ENCODE assay signal across 8 cellular contexts in genomic region chr10:77004917-77005564, GRCh38.
DNase-seq lines count a peak whose midpoint lies in the region; ATAC-seq, FAIRE-seq and TF ChIP-seq lines count a peak whose summit lies in the region.

No MANE protein-coding gene starts in this region.

- H3K27ac ChIP-seq in AG04450 (ENCODE audit: low read depth, low read length) (no peak overlapping the region), astrocyte (ENCODE audit: low read depth, low read length) (no peak overlapping the region)

- ATAC-seq in HG03571 (IDR thresholded peaks at IDR 0.05; ENCODE audit: unreplicated experiment) (no peak), HG03442 (IDR thresholded peaks at IDR 0.05; ENCODE audit: unreplicated experiment) (no peak)

- H3K9me3 ChIP-seq in AG04450 (ENCODE audit: control insufficient read depth, insufficient read depth, low read length) (peaks cover 3% of the 10 kb centered on the region), astrocyte (ENCODE audit: insufficient read depth, low read depth, low read length) (peaks cover 3% of the 10 kb centered on the region)

- no peak overlapping the region for H3K4me3 Mint-ChIP-seq in astrocyte (ENCODE audit: unreplicated experiment)

- H3K4me3 ChIP-seq in AG04450 (ENCODE audit: low read depth, low read length): no peak overlapping the region
- no peak overlapping the region for H3K4me3 ChIP-seq in astrocyte (ENCODE audit: insufficient read depth, low read depth, low read length)

- DNase-seq in AG04450 (ENCODE audit: low read depth, low spot score) (peak; percentile 37), GM12891 (ENCODE audit: insufficient read length, low spot score) (no peak), NCI-H128 (lab: John Stamatoyannopoulos, UW; ENCODE audit: unreplicated experiment) (peak; percentile 39), astrocyte (ENCODE audit: low read depth) (peak; percentile 41), iPS DF 4.7 (ENCODE audit: extremely low read depth, low spot score) (peak; percentile 58), superior temporal gyrus (ENCODE audit: extremely low spot score) (peak; percentile 84)

- POLR2A ChIA-PET in AG04450 (lab: Yijun Ruan, JAX): interaction anchor here (0.8 kb wide), 1 partner anchor 1603 kb away, joined by 3 read pairs; the partner anchor contains the start of gene ZNF503

- no peak for TF ChIP-seq POLR2A in GM12891 (IDR thresholded peaks at IDR 0.05; ENCODE audit: low read depth, low read length)

- H3K27me3 ChIP-seq in AG04450 (ENCODE audit: control insufficient read depth, insufficient read depth, low read length): no peaks in the 10 kb centered on the region
- H3K27me3 ChIP-seq in astrocyte (ENCODE audit: insufficient read depth, low read length): no peaks in the 10 kb centered on the region

- no peak overlapping the region for H3K27ac Mint-ChIP-seq in astrocyte (ENCODE audit: unreplicated experiment)

- H3K9me3 Mint-ChIP-seq in astrocyte (ENCODE audit: unreplicated experiment): no peaks in the 10 kb centered on the region

- no peaks in the 10 kb centered on the region for H3K4me1 ChIP-seq in astrocyte (ENCODE audit: insufficient read depth, low read length)

- H3K36me3 ChIP-seq in astrocyte (ENCODE audit: insufficient read depth, low read length): no peaks in the 10 kb centered on the region

- TF ChIP-seq CTCF in AG04450 (IDR thresholded peaks at IDR 0.05; ENCODE audit: low read depth, low read length) (peak; percentile 84), astrocyte (IDR thresholded peaks at IDR 0.05; ENCODE audit: insufficient read depth, low read depth, low read length) (peak; percentile 89)

- no peaks in the 10 kb centered on the region for H3K27me3 Mint-ChIP-seq in astrocyte (ENCODE audit: low read depth, unreplicated experiment)

- no peak overlapping the region for H3K9ac ChIP-seq in astrocyte (ENCODE audit: low read length)

- no peak overlapping the region for H3K4me2 ChIP-seq in astrocyte (ENCODE audit: low read length)

- peak; percentile 56 for FAIRE-seq in GM12891 (lab: Jason Lieb, UNC)
- peak; percentile 58 for FAIRE-seq in astrocyte (lab: Jason Lieb, UNC)

- peaks cover 7% of the 10 kb centered on the region for H3K4me1 Mint-ChIP-seq in astrocyte (ENCODE audit: low read depth, unreplicated experiment)

- H4K20me1 ChIP-seq in astrocyte (ENCODE audit: insufficient read depth, low read length): no peaks in the 10 kb centered on the region

- H3K36me3 Mint-ChIP-seq in astrocyte (ENCODE audit: low read depth, unreplicated experiment): peaks cover 3% of the 10 kb centered on the region

- H2AFZ ChIP-seq in astrocyte (ENCODE audit: low read depth, low read length): no peak overlapping the region

- no peaks in the 10 kb centered on the region for H3K79me2 ChIP-seq in astrocyte (ENCODE audit: insufficient read depth, low read length)

- CTCF ChIA-PET in AG04450 (lab: Charles Lee): interaction anchor here (0.9 to 1.8 kb wide), 15 partner anchors 9 to 1610 kb away, joined by 3 to 6 read pairs (median 3); partner anchors contain the start of gene ZNF503

TF ChIP-seq in GM12891, 5 proteins besides CTCF, POLR2A, EP300 and RAD21:
- TF ChIP-seq TAF1 (IDR thresholded peaks at IDR 0.05; ENCODE audit: low read depth, low read length) (no peak), POU2F2 (IDR thresholded peaks at IDR 0.05; ENCODE audit: low read depth, low read length) (no peak), PAX5 (IDR thresholded peaks at IDR 0.05; ENCODE audit: insufficient read depth, low read length, severe bottlenecking) (no peak), POLR2AphosphoS5 (IDR thresholded peaks at IDR 0.05; ENCODE audit: low read depth, low read length) (no peak), SPI1 (IDR thresholded peaks at IDR 0.05; ENCODE audit: low read depth, low read length) (no peak)
